Comparison of ENCODE assay signal across 8 cellular contexts in genomic region chr18:46097378-46097852, GRCh38. TPM values are rescaled to one million over a fixed set of nuclear protein-coding genes. Genes with fewer than 3 reads are reported as not detected.
A peak's percentile ranks its signal among the peaks of the same experiment; 100 is the strongest.
DNase-seq lines count a peak whose midpoint lies in the region; ATAC-seq and TF ChIP-seq lines count a peak whose summit lies in the region.

No MANE protein-coding gene starts in this region.

- peak overlapping the region; percentile 84 for H2AFZ ChIP-seq in KMS-11 (ENCODE audit: low read depth)

- H3K27me3 ChIP-seq in KMS-11 (ENCODE audit: insufficient read depth, low read depth) = no peaks in the 10 kb centered on the region
- no peaks in the 10 kb centered on the region for H3K27me3 ChIP-seq in transverse colon

- peaks cover 43% of the 10 kb centered on the region for H3K4me1 ChIP-seq in KMS-11 (ENCODE audit: low read depth, poor library complexity, severe bottlenecking)
- H3K4me1 ChIP-seq in transverse colon = peaks cover 3 to 44% (median 25%) of the 10 kb centered on the region in 4 donors

- in situ Hi-C loops in transverse colon (cut with MboI; ENCODE audit: low pct_ligation_motif_present in 1 of 4, low pct_unique_long_range_greater_than_20kb in 1 of 4, low sequenced_read_pairs in 3 of 4) = loop anchor here in 2 of 4 donors (25.0 kb wide), 2 partner anchors 135 to 160 kb away; partner anchors contain the start of gene EPG5 (in 1 of the 2)

- TF ChIP-seq POLR2A in lower leg skin (IDR thresholded peaks at IDR 0.05) (no peak), transverse colon (IDR thresholded peaks at IDR 0.05) (no peak)

- intact Hi-C loops in Calu3 (cut with micrococcal nuclease; ENCODE audit: unreplicated experiment) = no loop called here
- intact Hi-C loops in MCF 10A (cut with micrococcal nuclease) = no loop called here
- intact Hi-C loops in lower leg skin (cut with DNase I; ENCODE audit: low total_unique reads) = no loop called here
- intact Hi-C loops in transverse colon (cut with DNase I; ENCODE audit: low total_unique reads) = no loop called here

- H3K36me3 ChIP-seq in KMS-11 (ENCODE audit: insufficient read depth) (peaks cover 22% of the 10 kb centered on the region; the same call in 1 of the 2 replicates), transverse colon (peaks cover 0 to 22% (median 10%) of the 10 kb centered on the region in 4 donors)

- BruUV-seq in Calu3 (replicated peaks; lab: Mats Ljungman, UMichigan) (no TSS peak), MCF 10A (replicated peaks; lab: Mats Ljungman, UMichigan) (TSS peak; percentile 54)

- POLR2A ChIA-PET in MCF 10A (lab: Yijun Ruan, JAX) = interaction anchor here (0.7 to 3.4 kb wide), 13 partner anchors 10 to 1053 kb away, joined by 3 to 40 read pairs (median 4); partner anchors contain the start of gene HDHD2

- H3K4me1 Mint-ChIP-seq in Calu3 (ENCODE audit: low read depth, unreplicated experiment) (peaks cover 8% of the 10 kb centered on the region), MCF 10A (ENCODE audit: insufficient read depth, unreplicated experiment) (peaks cover 5% of the 10 kb centered on the region)

- peaks cover 20% of the 10 kb centered on the region for H4K20me1 ChIP-seq in KMS-11 (ENCODE audit: insufficient read depth)

- H3K27ac ChIP-seq in KMS-11 (peak overlapping the region; percentile 97), transverse colon (peak overlapping the region; percentile 93 to 97 (median 94))

- H3K27me3 Mint-ChIP-seq in Calu3 (ENCODE audit: unreplicated experiment) (no peaks in the 10 kb centered on the region), MCF 10A (ENCODE audit: insufficient read depth, unreplicated experiment) (no peaks in the 10 kb centered on the region)

- DNase-seq in Calu3 (no peak), MCF 10A (ENCODE audit: unreplicated experiment) (no peak), lower leg skin (ENCODE audit: low spot score in 2 of 2) (no peak), transverse colon (no peak), NCI-H128 (lab: John Stamatoyannopoulos, UW; ENCODE audit: unreplicated experiment) (no peak)

- peak overlapping the region; percentile 56 for H3K4me2 ChIP-seq in KMS-11

- no peaks in the 10 kb centered on the region for H3K9me3 ChIP-seq in transverse colon

- 0% methylated on average over 13 of the region's 13 CpGs for WGBS in lower leg skin, 2 donors
- 0 to 2% methylated on average over 6 to 13 of the region's 13 CpGs for WGBS in transverse colon (ENCODE audit: low coverage in 1 of 2), 2 donors

- H3K4me3 Mint-ChIP-seq in Calu3 (ENCODE audit: low read depth, unreplicated experiment) (peak overlapping the region; percentile 87), MCF 10A (ENCODE audit: unreplicated experiment) (peak overlapping the region; percentile 91)

- no peaks in the 10 kb centered on the region for H3K9me3 Mint-ChIP-seq in Calu3 (ENCODE audit: low read depth, unreplicated experiment)
- no peaks in the 10 kb centered on the region for H3K9me3 Mint-ChIP-seq in MCF 10A (ENCODE audit: unreplicated experiment)

- CTCF ChIA-PET in Calu3 (lab: Charles Lee) = interaction anchor here (0.6 to 0.7 kb wide), 2 partner anchors 61 to 114 kb away, joined by 3 to 5 read pairs; no protein-coding TSS in a partner anchor
- CTCF ChIA-PET in MCF 10A (lab: Yijun Ruan, JAX) = interaction anchor here (0.5 to 1.3 kb wide), 4 partner anchors 25 to 760 kb away, joined by 3 to 7 read pairs (median 4); no protein-coding TSS in a partner anchor

- peaks cover 58% of the 10 kb centered on the region for H3K79me2 ChIP-seq in KMS-11 (ENCODE audit: insufficient read depth, low read depth)

- TF ChIP-seq CTCF in Calu3 (IDR thresholded peaks at IDR 0.05; ENCODE audit: unreplicated experiment) (no peak), KMS-11 (conservative IDR thresholded peaks at IDR 0.05; ENCODE audit: low read depth, low read length) (no peak), MCF 10A (IDR thresholded peaks at IDR 0.05; ENCODE audit: unreplicated experiment) (no peak), lower leg skin (IDR thresholded peaks at IDR 0.05) (no peak), transverse colon (IDR thresholded peaks at IDR 0.05) (no peak)

- H3K27ac Mint-ChIP-seq in Calu3 (ENCODE audit: unreplicated experiment) (peak overlapping the region; percentile 85), MCF 10A (ENCODE audit: low read depth, unreplicated experiment) (peak overlapping the region; percentile 93)

- peaks cover 50% of the 10 kb centered on the region for H3K36me3 Mint-ChIP-seq in Calu3 (ENCODE audit: insufficient read depth, unreplicated experiment)
- peaks cover 38% of the 10 kb centered on the region for H3K36me3 Mint-ChIP-seq in MCF 10A (ENCODE audit: insufficient read depth, unreplicated experiment)

- peak; percentile 28 for ATAC-seq in GM21619 (IDR thresholded peaks at IDR 0.05; ENCODE audit: unreplicated experiment)
- no peak for ATAC-seq in HG03442 (IDR thresholded peaks at IDR 0.05; ENCODE audit: unreplicated experiment)

- no peak for TF ChIP-seq EP300 in transverse colon (IDR thresholded peaks at IDR 0.05; ENCODE audit: low read depth)

- H3K4me3 ChIP-seq in KMS-11 (IDR thresholded peaks at IDR 0.05; ENCODE audit: insufficient read depth, low read depth, low read length) = no peak overlapping the region
- H3K4me3 ChIP-seq in lower leg skin (ENCODE audit: low read depth, poor library complexity, severe bottlenecking) = peak overlapping the region; percentile 86
- H3K4me3 ChIP-seq in transverse colon = peak overlapping the region; percentile 81 to 94 (median 82)

- peak overlapping the region; percentile 95 for H3K9ac ChIP-seq in KMS-11

RNA-seq across cellular contexts. Expression of gene ATP5F1A, which starts 0.7 kb away (rescaled TPM):
- 358 and 374 TPM in 2 replicates for total RNA-seq in Calu3 (2022)
- 363 and 458 TPM in 2 replicates for total RNA-seq in MCF 10A (2022)
- 100 to 1,000 TPM; 355 to 540 (median 419) TPM for total RNA-seq in lower leg skin
- total RNA-seq in transverse colon = 100 to 1,000 TPM; 284 to 811 (median 475) TPM

RNA-seq across cellular contexts. Expression of gene HAUS1, which starts 6.8 kb away (rescaled TPM):
- total RNA-seq in Calu3 (2022) (33.5 and 35.7 TPM in 2 replicates), MCF 10A (2022) (14.9 and 21.6 TPM in 2 replicates), lower leg skin (10 to 100 TPM; 10.2 to 33.1 (median 21.8) TPM), transverse colon (10 to 100 TPM in 2 of 4 donors, 1 to 10 TPM in 1, not detected in 1; 1.6 to 33.5 (median 19.8) TPM)

RNA-seq across cellular contexts. Expression of gene PSTPIP2, which starts 25.4 kb away (rescaled TPM):
- total RNA-seq in Calu3 (2022) = 2.6 TPM in 2 replicates
- total RNA-seq in MCF 10A (2022) = 27.8 and 27.9 TPM in 2 replicates
- total RNA-seq in lower leg skin = 10 to 100 TPM in 3 of 4 donors, 1 to 10 TPM in 1; 9.3 to 12.4 (median 11.1) TPM
- 10 to 100 TPM in 2 of 4 donors, 1 to 10 TPM in 2; 2.6 to 21.9 (median 8.7) TPM for total RNA-seq in transverse colon
